Comparison of ENCODE assay signal across 10 cellular contexts in the genomic region with DNA sequence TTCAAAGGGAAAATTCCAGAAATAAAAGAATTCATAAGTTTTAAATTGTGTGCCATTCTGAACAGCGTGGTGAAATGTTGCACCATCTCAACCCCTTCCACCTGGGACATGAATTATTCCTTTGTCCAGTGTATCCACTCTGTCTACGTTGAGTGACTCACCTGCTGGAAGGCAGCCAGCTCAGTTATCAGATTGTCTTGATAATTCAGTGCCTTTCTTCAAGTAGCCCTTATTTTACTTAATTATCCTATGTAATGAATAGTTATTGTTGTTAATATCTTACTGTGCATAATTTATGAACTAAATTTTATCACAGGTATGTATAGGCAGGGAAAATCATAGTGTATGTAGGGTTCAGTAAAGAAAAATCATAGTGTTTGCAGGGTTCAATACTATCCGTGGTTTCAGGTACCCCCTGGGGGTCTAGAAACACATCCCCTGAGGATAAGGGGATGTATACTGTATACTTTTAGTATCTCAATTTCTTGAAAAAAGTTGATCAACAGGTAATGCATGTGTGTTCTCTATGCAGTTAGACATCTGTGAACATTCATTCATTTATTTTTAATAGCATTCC. TPM values are rescaled to one million over a fixed set of nuclear protein-coding genes. Genes with fewer than 3 reads are reported as not detected.
A peak's percentile ranks its signal among the peaks of the same experiment; 100 is the strongest.
DNase-seq lines count a peak whose midpoint lies in the region; ATAC-seq and TF ChIP-seq lines count a peak whose summit lies in the region.
"Had no signal": no experiment of that assay in that cellular context is flagged by ENCODE, and none has a peak within 500 bp of the region (broad histone marks: within the 10 kb centered on the region; RNA-seq: fewer than 3 reads in every experiment).

No MANE protein-coding gene starts in this region.

- WGBS in stomach, 5 donors: 29 to 52% (median 37%) methylated on average over 3 of the region's 3 CpGs

- intact Hi-C loops in stomach (cut with DNase I; ENCODE audit: low total_unique reads): no loop called here

- TF ChIP-seq POLR2A in stomach (IDR thresholded peaks at IDR 0.05): no peak

- H3K4me3 Mint-ChIP-seq in stimulated activated effector memory CD8-positive, alpha-beta T cell treated with anti-CD3 and anti-CD28 coated beads, Interleukin-12 subunit alpha, Interleukin-12 subunit beta, amount 100 ng/mL, for 72 hours: no peak overlapping the region

- no peaks in the 10 kb centered on the region for H3K9me3 Mint-ChIP-seq in stimulated activated effector memory CD8-positive, alpha-beta T cell treated with anti-CD3 and anti-CD28 coated beads, Interleukin-12 subunit alpha, Interleukin-12 subunit beta, amount 100 ng/mL, for 72 hours

- ATAC-seq in HG03196 (IDR thresholded peaks at IDR 0.05; ENCODE audit: unreplicated experiment): peak; percentile 29
- ATAC-seq in SK-N-SH treated with all-trans-retinoic acid at 6 μM for 48 hours: peak; percentile 54; the same call in 1 of the 3 replicates
- no peak for ATAC-seq in stimulated activated effector memory CD8-positive, alpha-beta T cell treated with anti-CD3 and anti-CD28 coated beads, Interleukin-12 subunit alpha, Interleukin-12 subunit beta, amount 100 ng/mL, for 72 hours
- no peak for ATAC-seq in stimulated activated naive CD8-positive, alpha-beta T cell treated with anti-CD3 and anti-CD28 coated beads, Interleukin-15, Interleukin-2, amounts not matched to agents 100 U/mL and 50 U/mL, for 24 hours
- no peak for ATAC-seq in HG03045 (IDR thresholded peaks at IDR 0.05; ENCODE audit: unreplicated experiment)

- no peak for TF ChIP-seq CTCF in stomach (IDR thresholded peaks at IDR 0.05)

- H3K4me1 Mint-ChIP-seq in stimulated activated effector memory CD8-positive, alpha-beta T cell treated with anti-CD3 and anti-CD28 coated beads, Interleukin-12 subunit alpha, Interleukin-12 subunit beta, amount 100 ng/mL, for 72 hours: no peaks in the 10 kb centered on the region

- peak; percentile 3 for DNase-seq in NCI-H146 (lab: John Stamatoyannopoulos, UW)
- DNase-seq in NCI-H146 treated with DMSO at 0.1 percent for 48 hours (lab: John Stamatoyannopoulos, UW; ENCODE audit: unreplicated experiment): no peak
- peak; percentile 46 for DNase-seq in stomach
- DNase-seq in stimulated activated effector memory CD8-positive, alpha-beta T cell treated with anti-CD3 and anti-CD28 coated beads, Interleukin-12 subunit alpha, Interleukin-12 subunit beta, amount 100 ng/mL, for 72 hours (ENCODE audit: low spot score in 2 of 2): no peak
- no peak for DNase-seq in stimulated activated naive CD8-positive, alpha-beta T cell treated with anti-CD3 and anti-CD28 coated beads, Interleukin-15, Interleukin-2, amounts not matched to agents 100 U/mL and 50 U/mL, for 24 hours

- no peaks in the 10 kb centered on the region for H3K27me3 ChIP-seq in stomach
- H3K27me3 ChIP-seq: neutrophil, upper lobe of left lung had no signal

- no peaks in the 10 kb centered on the region for H3K36me3 Mint-ChIP-seq in stimulated activated effector memory CD8-positive, alpha-beta T cell treated with anti-CD3 and anti-CD28 coated beads, Interleukin-12 subunit alpha, Interleukin-12 subunit beta, amount 100 ng/mL, for 72 hours

- H3K4me1 ChIP-seq in stomach: no peaks in the 10 kb centered on the region
- H3K4me1 ChIP-seq: upper lobe of left lung had no signal

- H3K36me3 ChIP-seq in stomach: no peaks in the 10 kb centered on the region
- H3K36me3 ChIP-seq: neutrophil, upper lobe of left lung had no signal

- H3K9me3 ChIP-seq in stomach: no peaks in the 10 kb centered on the region
- H3K9me3 ChIP-seq: neutrophil, upper lobe of left lung had no signal

- no peak overlapping the region for H3K27ac ChIP-seq in stomach
- H3K27ac ChIP-seq: neutrophil, upper lobe of left lung had no signal

- no peak overlapping the region for H3K27ac Mint-ChIP-seq in stimulated activated effector memory CD8-positive, alpha-beta T cell treated with anti-CD3 and anti-CD28 coated beads, Interleukin-12 subunit alpha, Interleukin-12 subunit beta, amount 100 ng/mL, for 72 hours

- no peak overlapping the region for H3K4me3 ChIP-seq in stomach
- H3K4me3 ChIP-seq: upper lobe of left lung had no signal

- no peak for TF ChIP-seq EP300 in stomach (IDR thresholded peaks at IDR 0.05)

TF ChIP-seq in SK-N-SH treated with all-trans-retinoic acid at 6 μM for 48 hours, 23 proteins besides CTCF, POLR2A, EP300 and RAD21:
- no peak for TF ChIP-seq OSR1 (CRISPR knock-in tag; IDR thresholded peaks at IDR 0.05)
- peak; percentile 52; the same call in 1 of the 2 replicates for TF ChIP-seq ISL1 (CRISPR knock-in tag; IDR thresholded peaks at IDR 0.05)

RNA-seq across cellular contexts. Expression of gene PCTP, which starts 7.7 kb away (rescaled TPM):
- 10 to 100 TPM in 3 of 5 donors, 1 to 10 TPM in 2; 4.7 to 69.2 (median 23.1) TPM for total RNA-seq in stomach
- polyA plus RNA-seq in stomach: 10 to 100 TPM; 14.6 to 22.8 (median 22.5) TPM

RNA-seq across cellular contexts. Expression of gene TMEM100, which starts 20.5 kb away (rescaled TPM):
- total RNA-seq in stomach: 10 to 100 TPM in 4 of 5 donors, under 1 TPM in 1; 0.29 to 51.6 (median 23.2) TPM
- 10 to 100 TPM; 20.2 to 35.3 (median 28.9) TPM for polyA plus RNA-seq in stomach

Comparison
In these comparisons a context has a peak if more than half of its experiments do, and no peak if none do; other contexts are left out.
1. DNase-seq: peak in NCI-H146 (single experiment) and stomach (single experiment); none in NCI-H146 treated with DMSO at 0.1 percent for 48 hours (single experiment), stimulated activated effector memory CD8-positive, alpha-beta T cell treated with anti-CD3 and anti-CD28 coated beads, Interleukin-12 subunit alpha, Interleukin-12 subunit beta, amount 100 ng/mL, for 72 hours (0 of 2) and stimulated activated naive CD8-positive, alpha-beta T cell treated with anti-CD3 and anti-CD28 coated beads, Interleukin-15, Interleukin-2, amounts not matched to agents 100 U/mL and 50 U/mL, for 24 hours (single experiment).
2. ATAC-seq: peak in HG03196 (single experiment) and SK-N-SH treated with all-trans-retinoic acid at 6 μM for 48 hours (single experiment); none in stimulated activated effector memory CD8-positive, alpha-beta T cell treated with anti-CD3 and anti-CD28 coated beads, Interleukin-12 subunit alpha, Interleukin-12 subunit beta, amount 100 ng/mL, for 72 hours (single experiment), stimulated activated naive CD8-positive, alpha-beta T cell treated with anti-CD3 and anti-CD28 coated beads, Interleukin-15, Interleukin-2, amounts not matched to agents 100 U/mL and 50 U/mL, for 24 hours (single experiment) and HG03045 (single experiment).